ENCODE assay signal across 9 cellular contexts in the genomic region with DNA sequence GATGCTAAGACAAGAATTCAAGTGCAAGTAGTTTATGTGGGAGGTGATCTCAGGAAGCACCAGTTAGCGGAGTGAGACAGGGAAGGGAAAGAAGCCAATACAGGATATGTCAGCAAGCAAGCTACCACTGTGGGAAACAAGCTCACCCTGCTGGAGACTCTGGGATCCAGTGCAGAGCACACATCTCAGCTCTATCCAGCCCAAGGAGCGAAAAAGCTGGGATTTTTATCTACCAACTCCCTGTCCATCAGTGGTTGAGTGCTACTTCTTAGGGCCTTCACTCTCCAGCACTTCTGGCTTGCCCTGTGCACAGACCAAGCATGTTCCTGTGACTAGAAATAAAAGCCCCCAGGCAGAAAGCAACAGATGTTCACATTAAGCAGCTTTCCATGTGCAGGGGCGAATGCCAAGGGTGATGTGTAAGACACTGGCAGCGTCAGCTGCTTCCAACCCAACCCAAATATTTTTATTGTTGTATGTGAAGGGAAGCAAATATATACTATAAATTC. TPM values are rescaled to one million over a fixed set of nuclear protein-coding genes. Genes with fewer than 3 reads are reported as not detected.
DNase-seq lines count a peak whose midpoint lies in the region; ATAC-seq, FAIRE-seq and TF ChIP-seq lines count a peak whose summit lies in the region.
"Had no signal": no experiment of that assay in that cellular context is flagged by ENCODE, and none has a peak within 500 bp of the region (broad histone marks: within the 10 kb centered on the region; RNA-seq: fewer than 3 reads in every experiment).

No MANE protein-coding gene starts in this region.

- no peak overlapping the region for H2BK15ac ChIP-seq in H1 (ENCODE audit: low read length)

- no peak overlapping the region for H4K91ac ChIP-seq in H1 (replicated peaks; ENCODE audit: insufficient read length, low read length)

- H3K27ac ChIP-seq in DND-41 (ENCODE audit: low read length), result no peak overlapping the region
- no peak overlapping the region for H3K27ac ChIP-seq in H1 (ENCODE audit: low read depth, low read length)

- H3K14ac ChIP-seq in H1 (ENCODE audit: insufficient read length), result no peak overlapping the region

- TF ChIP-seq POLR2A in H1 (IDR thresholded peaks at IDR 0.05; ENCODE audit: control extremely low read depth in 1 of 2, low read depth in 2 of 2, low read length in 2 of 2), result no peak

- no peak for DNase-seq in DND-41
- DNase-seq in NCI-H2227 (lab: John Stamatoyannopoulos, UW; ENCODE audit: unreplicated experiment), result peak; percentile 21
- DNase-seq in H1 (ENCODE audit: low read depth in 1 of 2, low spot score in 2 of 2), result peak in 1 of 2 experiments; percentile 46
- DNase-seq in myocyte (ENCODE audit: low read depth), result peak; percentile 95
- no peak for DNase-seq in activated CD4-positive, alpha-beta T cell treated with anti-CD3 and anti-CD28 coated beads for 1 hour
- DNase-seq in activated T-cell treated with anti-CD3 and anti-CD28 coated beads, Interleukin-2, amount 50 U/mL, for 24 hours, result no peak
- no peak for DNase-seq in activated naive CD4-positive, alpha-beta T cell treated with Interleukin-2 at 50 U/mL for 16 hours

- peak; percentile 36 for FAIRE-seq in H1 (lab: Jason Lieb, UNC)

- no peak overlapping the region for H2BK120ac ChIP-seq in H1 (replicated peaks; ENCODE audit: low read depth, low read length)

- H2AK5ac ChIP-seq in H1 (ENCODE audit: low read depth, low read length), result no peak overlapping the region

- no peak overlapping the region for H3K18ac ChIP-seq in H1 (ENCODE audit: extremely low read depth, low read length)

- no peaks in the 10 kb centered on the region for H3K4me1 Mint-ChIP-seq in activated T-cell treated with anti-CD3 and anti-CD28 coated beads, Interleukin-2, amount 50 U/mL, for 24 hours (ENCODE audit: low read depth)
- H3K4me1 Mint-ChIP-seq: stimulated activated effector memory CD8-positive, alpha-beta T cell treated with anti-CD3 and anti-CD28 coated beads, Interleukin-12 subunit alpha, Interleukin-12 subunit beta, amount 100 ng/mL, for 72 hours had no signal

- no peak overlapping the region for H3K4ac ChIP-seq in H1 (replicated peaks; ENCODE audit: insufficient read length, low read depth, low read length)

- H3K36me3 Mint-ChIP-seq in activated T-cell treated with anti-CD3 and anti-CD28 coated beads, Interleukin-2, amount 50 U/mL, for 24 hours (ENCODE audit: low read depth), result no peaks in the 10 kb centered on the region
- H3K36me3 Mint-ChIP-seq: stimulated activated effector memory CD8-positive, alpha-beta T cell treated with anti-CD3 and anti-CD28 coated beads, Interleukin-12 subunit alpha, Interleukin-12 subunit beta, amount 100 ng/mL, for 72 hours had no signal

- H3K4me1 ChIP-seq in DND-41 (ENCODE audit: insufficient read depth, low read length) (no peaks in the 10 kb centered on the region), H1 (replicated peaks in 1 of 4; ENCODE audit: control insufficient read depth in 3 of 4, insufficient read depth in 4 of 4, low read length in 3 of 4) (peaks cover 3 to 15% (median 8%) of the 10 kb centered on the region in 4 experiments; a peak in 6 of 7 replicates)

- H3K27me3 ChIP-seq in DND-41 (ENCODE audit: insufficient read depth, low read length, poor library complexity) (no peaks in the 10 kb centered on the region), H1 (replicated peaks in 1 of 4; ENCODE audit: control insufficient read depth in 3 of 4, extremely low read depth in 1 of 4, insufficient read depth in 3 of 4, low read length in 3 of 4) (no peaks in the 10 kb centered on the region; a peak in 1 of 7 replicates)

- H3K56ac ChIP-seq in H1 (replicated peaks; ENCODE audit: insufficient read length, low read depth, low read length), result no peak overlapping the region

- no peak overlapping the region for H3K9ac ChIP-seq in DND-41 (ENCODE audit: low read depth, low read length)
- H3K9ac ChIP-seq in H1 (replicated peaks in 1 of 4; ENCODE audit: extremely low read depth in 1 of 4, low read depth in 3 of 4, low read length in 3 of 4), result no peak overlapping the region

- no peaks in the 10 kb centered on the region for H3K9me3 ChIP-seq in DND-41 (ENCODE audit: insufficient read depth, low read length, severe bottlenecking)
- peaks cover 6 to 8% of the 10 kb centered on the region in 2 experiments; a peak in 2 of 4 replicates for H3K9me3 ChIP-seq in H1 (ENCODE audit: insufficient read depth in 2 of 2, low read depth in 1 of 2, low read length in 1 of 2)

- POLR2A ChIA-PET in H1 (lab: Charles Lee; ENCODE audit: partially characterized antibody), result interaction anchor here (0.7 kb wide), 3 partner anchors 13 to 101 kb away, joined by 3 read pairs; no protein-coding TSS in a partner anchor

- H3K79me1 ChIP-seq in H1 (ENCODE audit: low read depth, low read length), result no peaks in the 10 kb centered on the region

- no peak overlapping the region for H3K4me3 Mint-ChIP-seq in activated T-cell treated with anti-CD3 and anti-CD28 coated beads, Interleukin-2, amount 50 U/mL, for 24 hours
- H3K4me3 Mint-ChIP-seq: stimulated activated effector memory CD8-positive, alpha-beta T cell treated with anti-CD3 and anti-CD28 coated beads, Interleukin-12 subunit alpha, Interleukin-12 subunit beta, amount 100 ng/mL, for 72 hours had no signal

- no peak overlapping the region for H3K4me2 ChIP-seq in DND-41 (ENCODE audit: insufficient read depth, low read length)
- H3K4me2 ChIP-seq in H1 (ENCODE audit: insufficient read depth in 1 of 2, low read depth in 2 of 2, low read length in 2 of 2), result no peak overlapping the region

- H4K8ac ChIP-seq in H1 (ENCODE audit: extremely low read depth, insufficient read depth, low read length), result no peak overlapping the region

- H3K36me3 ChIP-seq in DND-41 (ENCODE audit: insufficient read depth, low read length), result no peaks in the 10 kb centered on the region
- H3K36me3 ChIP-seq in H1 (ENCODE audit: control insufficient read depth in 2 of 4, insufficient read depth in 4 of 4, low read length in 3 of 4), result no peaks in the 10 kb centered on the region

- H3K23me2 ChIP-seq in H1 (ENCODE audit: low read depth, low read length), result no peaks in the 10 kb centered on the region

- ATAC-seq in DND-41 (ENCODE audit: insufficient read depth, low read depth), result 0 out of 3 replicates have a peak, but pooled peaks have one; percentile 42
- no peak for ATAC-seq in HG02571 (IDR thresholded peaks at IDR 0.05; ENCODE audit: unreplicated experiment)
- ATAC-seq: stimulated activated effector memory CD8-positive, alpha-beta T cell treated with anti-CD3 and anti-CD28 coated beads, Interleukin-12 subunit alpha, Interleukin-12 subunit beta, amount 100 ng/mL, for 72 hours had no signal

- no peak overlapping the region for H2BK5ac ChIP-seq in H1 (ENCODE audit: low read depth, low read length)

- WGBS in H1 (ENCODE audit: extremely low coverage in 1 of 2, insufficient coverage in 1 of 2, insufficient read length in 1 of 2, insufficient replicate concordance in 2 of 2, low coverage in 1 of 2, low lambda C conversion rate in 2 of 2, missing lambda C conversion rate in 1 of 2), 2 experiments, result 83% methylated on average over 4 of the region's 4 CpGs; no CpG with 5 or more reads in 1 of the 2 experiments

- H4K5ac ChIP-seq in H1 (ENCODE audit: insufficient read length, low read depth, low read length), result no peak overlapping the region

- TF ChIP-seq RAD21 in H1 (IDR thresholded peaks at IDR 0.05 in 1 of 2, conservative IDR thresholded peaks at IDR 0.05 in 1 of 2; ENCODE audit: low read depth in 2 of 2, low read length in 2 of 2), result peak; percentile 54 to 59

- TF ChIP-seq EP300 in H1 (IDR thresholded peaks at IDR 0.05; ENCODE audit: borderline replicate concordance in 1 of 2, low read depth in 2 of 2, low read length in 2 of 2), result no peak

- CTCF ChIA-PET in H1 (lab: Charles Lee; ENCODE audit: partially characterized antibody), result interaction anchor here (0.5 to 3.0 kb wide), 19 partner anchors 10 to 1928 kb away, joined by 3 to 10 read pairs (median 4); a partner anchor contains a TSS

- TF ChIP-seq CTCF in DND-41 (IDR thresholded peaks at IDR 0.05; ENCODE audit: borderline replicate concordance, extremely low read depth, low read length, poor library complexity, severe bottlenecking), result peak; percentile 43
- peak; percentile 27 to 69 (median 30); a peak in 3 of 4 replicates for TF ChIP-seq CTCF in H1 (IDR thresholded peaks at IDR 0.05; ENCODE audit: control extremely low read depth in 1 of 3, insufficient read depth in 1 of 3, low read depth in 1 of 3, low read length in 3 of 3)

- H3K79me2 ChIP-seq in DND-41 (ENCODE audit: insufficient read depth, low read length) (no peaks in the 10 kb centered on the region), H1 (ENCODE audit: control insufficient read depth in 1 of 2, insufficient read depth in 2 of 2, low read length in 2 of 2) (no peaks in the 10 kb centered on the region)

- no peaks in the 10 kb centered on the region for H4K20me1 ChIP-seq in DND-41 (ENCODE audit: insufficient read depth, low read length)
- no peaks in the 10 kb centered on the region for H4K20me1 ChIP-seq in H1 (replicated peaks in 1 of 2; ENCODE audit: control insufficient read depth in 1 of 2, insufficient read depth in 2 of 2, low read length in 2 of 2)

- H3K4me3 ChIP-seq in DND-41 (ENCODE audit: low read depth in 1 of 2, low read length in 2 of 2) (no peak overlapping the region), H1 (ENCODE audit: extremely low read depth in 1 of 4, insufficient read depth in 2 of 4, low read depth in 3 of 4, low read length in 4 of 4) (no peak overlapping the region)

- no peaks in the 10 kb centered on the region for H3K9me3 Mint-ChIP-seq in activated T-cell treated with anti-CD3 and anti-CD28 coated beads, Interleukin-2, amount 50 U/mL, for 24 hours
- H3K9me3 Mint-ChIP-seq: stimulated activated effector memory CD8-positive, alpha-beta T cell treated with anti-CD3 and anti-CD28 coated beads, Interleukin-12 subunit alpha, Interleukin-12 subunit beta, amount 100 ng/mL, for 72 hours had no signal

- no peak overlapping the region for H3K27ac Mint-ChIP-seq in activated T-cell treated with anti-CD3 and anti-CD28 coated beads, Interleukin-2, amount 50 U/mL, for 24 hours
- H3K27ac Mint-ChIP-seq: stimulated activated effector memory CD8-positive, alpha-beta T cell treated with anti-CD3 and anti-CD28 coated beads, Interleukin-12 subunit alpha, Interleukin-12 subunit beta, amount 100 ng/mL, for 72 hours had no signal

- H2AFZ ChIP-seq in DND-41 (ENCODE audit: low read depth, low read length) (no peak overlapping the region), H1 (ENCODE audit: low read length) (no peak overlapping the region)

- no peak overlapping the region for H3K23ac ChIP-seq in H1 (ENCODE audit: insufficient read length)

- no peak overlapping the region for H2BK20ac ChIP-seq in H1 (ENCODE audit: low read length)

- peaks cover 2% of the 10 kb centered on the region for H3K27me3 Mint-ChIP-seq in activated T-cell treated with anti-CD3 and anti-CD28 coated beads, Interleukin-2, amount 50 U/mL, for 24 hours

- no peak overlapping the region for H2BK12ac ChIP-seq in H1 (ENCODE audit: low read depth, low read length)

RNA-seq across cellular contexts. Expression of a gene that starts 10.8 kb away (rescaled TPM):
- total RNA-seq in H1 (2021; fragmentation: NEBNext Ultra II Directional; extraction: Animal tissue kit (Norgen Biotek cat#: 25700)), result 12.1 and 12.6 TPM in 2 replicates
- polyA plus RNA-seq in H1 (2011; rRNA removed), result 6.8 and 7.0 TPM in 2 replicates
- polyA plus RNA-seq in H1 (2011; cell fraction: cytosol; rRNA removed), result 5.0 TPM
- polyA plus RNA-seq in H1 (2011; cell fraction: nucleus; rRNA removed), result 5.5 TPM
- 7.2 to 8.6 TPM (median 7.7 TPM) in 4 replicates for polyA plus RNA-seq in H1 (2012, experiment 1 of 2)
- polyA plus RNA-seq in H1 (2012, experiment 2 of 2), result 6.3 TPM
- polyA plus RNA-seq in H1 (2013, experiment 1 of 2), result 9.3 TPM
- polyA plus RNA-seq in H1 (2013, experiment 2 of 2), result 11.6 TPM
- polyA minus RNA-seq in H1 (2011; rRNA and poly(A)+ RNA removed), result 6.6 and 7.3 TPM in 2 replicates
- polyA minus RNA-seq in H1 (2011; cell fraction: cytosol; rRNA and poly(A)+ RNA removed), result 6.5 TPM
- polyA minus RNA-seq in H1 (2011; cell fraction: nucleus; rRNA and poly(A)+ RNA removed), result 4.8 TPM
- 15.4 and 18.6 TPM in 2 replicates for total RNA-seq in myocyte
- polyA plus RNA-seq in myocyte (2012), result 19.1 TPM

Comparison
In these comparisons a context has a peak if more than half of its experiments do, and no peak if none do; other contexts are left out.
1. DNase-seq: peak in NCI-H2227 (single experiment) and myocyte (single experiment); none in DND-41 (single experiment), activated CD4-positive, alpha-beta T cell treated with anti-CD3 and anti-CD28 coated beads for 1 hour (single experiment), activated T-cell treated with anti-CD3 and anti-CD28 coated beads, Interleukin-2, amount 50 U/mL, for 24 hours (single experiment) and activated naive CD4-positive, alpha-beta T cell treated with Interleukin-2 at 50 U/mL for 16 hours (single experiment).